1 cellular context compared by ENCODE assay signal in genomic region chr22:40665312-40665711, GRCh38.
TF ChIP-seq lines count a peak whose summit lies in the region.

No MANE protein-coding gene starts in this region.

TF ChIP-seq in HepG2, 621 proteins besides CTCF, POLR2A, EP300 and RAD21:
- no peak for TF ChIP-seq ATAD3A (CRISPR knock-in tag; IDR thresholded peaks at IDR 0.05)
- TF ChIP-seq ZNF260 (CRISPR knock-in tag; IDR thresholded peaks at IDR 0.05; ENCODE audit: borderline replicate concordance, low read depth) = no peak
